In the genomic region with DNA sequence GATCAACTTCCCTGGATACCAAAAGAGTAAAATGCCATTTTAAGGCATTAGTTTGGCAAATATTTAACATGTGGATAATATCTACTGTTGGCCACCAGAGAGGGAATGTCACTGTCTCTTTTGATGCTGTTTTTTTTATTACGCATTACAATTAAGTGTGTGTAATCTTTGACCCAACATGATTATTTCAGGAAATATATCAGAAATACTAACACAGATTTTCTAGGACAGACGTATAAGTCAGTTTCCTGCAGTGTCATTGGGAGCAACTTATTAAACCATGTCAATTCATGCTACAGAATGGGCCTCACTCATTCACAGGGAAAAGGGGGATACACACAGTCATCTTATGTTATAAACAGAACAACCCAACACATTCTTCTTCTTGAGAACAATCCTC, we compare ENCODE assay signal across 34 cellular contexts.
"Had no signal": no experiment of that assay in that cellular context is flagged by ENCODE, and none has a peak within 500 bp of the region (broad histone marks: within the 10 kb centered on the region; RNA-seq: fewer than 3 reads in every experiment).

No MANE protein-coding gene starts in this region.

- H3K9me3 ChIP-seq: body of pancreas, breast epithelium had no signal

- H3K4me3 ChIP-seq: body of pancreas, breast epithelium had no signal

- H3K9me3 Mint-ChIP-seq: activated B cell treated with CpG ODN at 0.5 μM for 24 hours; activated CD4-positive, alpha-beta T cell treated with anti-CD3 and anti-CD28 coated beads, Interleukin-2, amount 10 ng/mL, durations not matched to agents 24 days and 14 days; activated naive CD4-positive, alpha-beta T cell treated with anti-CD3 and anti-CD28 coated beads, Interleukin-2, amount 50 U/mL, for 24 hours; activated T-helper 1 cell treated with anti-CD3 and anti-CD28 coated beads, Interleukin-12 subunit alpha, Interleukin-12 subunit beta, Interleukin-2, Interleukin-4 antibody, amounts not matched to agents 30 ng/mL and 10 ng/mL and 1 ng/mL, durations not matched to agents 14 hours and 24 hours and 36 hours; T-helper 1 cell treated with Interleukin-12 subunit alpha and Interleukin-12 subunit beta and Interleukin-4 antibody, amounts not matched to agents 30 μg/mL and 1 μg/mL, for 36 hours had no signal

- H3K4me1 ChIP-seq: body of pancreas, breast epithelium had no signal

- H3K27me3 ChIP-seq: body of pancreas, brain microvascular endothelial cell, breast epithelium had no signal

- H3K36me3 Mint-ChIP-seq: activated CD4-positive, alpha-beta memory T cell treated with anti-CD3 and anti-CD28 coated beads for 36 hours; activated naive CD4-positive, alpha-beta T cell treated with anti-CD3 and anti-CD28 coated beads, Interleukin-2, amount 50 U/mL, for 24 hours; activated naive CD8-positive, alpha-beta T cell; activated naive CD8-positive, alpha-beta T cell treated with anti-CD3 and anti-CD28 coated beads, Interleukin-2, amount 10 ng/mL, durations not matched to agents 7 days and 5 days had no signal

- H3K36me3 ChIP-seq: brain microvascular endothelial cell, breast epithelium had no signal

- H3K4me1 Mint-ChIP-seq: activated CD4-positive, alpha-beta T cell treated with anti-CD3 and anti-CD28 coated beads, Interleukin-2, amount 10 ng/mL, durations not matched to agents 24 days and 14 days; activated naive CD4-positive, alpha-beta T cell treated with anti-CD3 and anti-CD28 coated beads, Interleukin-2, amount 50 U/mL, for 24 hours; activated naive CD8-positive, alpha-beta T cell treated with anti-CD3 and anti-CD28 coated beads, Interleukin-2, amount 10 ng/mL, durations not matched to agents 7 days and 5 days; activated T-helper 17 cell treated with anti-CD3 and anti-CD28 coated beads, Interleukin-2, amount 50 U/mL, for 72 hours had no signal

- H3K27ac ChIP-seq: body of pancreas, brain microvascular endothelial cell, breast epithelium, VCaP had no signal

- DNase-seq: activated B cell treated with CpG ODN at 0.5 μM for 24 hours; activated CD4-positive, alpha-beta memory T cell treated with anti-CD3 and anti-CD28 coated beads for 36 hours; activated CD4-positive, alpha-beta T cell treated with anti-CD3 and anti-CD28 coated beads for 4 hours; activated CD4-positive, alpha-beta T cell treated with anti-CD3 and anti-CD28 coated beads, Interleukin-2, amount 10 ng/mL, durations not matched to agents 24 days and 14 days; activated CD4-positive, alpha-beta T cell treated with anti-CD3 and anti-CD28 coated beads, Interleukin-2, amount 50 U/mL, for 1 hour; activated CD4-positive, alpha-beta T cell treated with anti-CD3 and anti-CD28 coated beads, Interleukin-2, amount 50 U/mL, for 4 hours; activated CD4-positive, CD25-positive, alpha-beta regulatory T cell treated with anti-CD3 and anti-CD28 coated beads, Interleukin-2, amount 50 U/mL, for 72 hours; activated CD8-positive, alpha-beta memory T cell treated with anti-CD3 and anti-CD28 coated beads, Interleukin-2, amount 50 U/mL, for 4 hours; activated CD8-positive, alpha-beta T cell treated with anti-CD3 and anti-CD28 coated beads for 36 hours; activated effector memory CD4-positive, alpha-beta T cell treated with anti-CD3 and anti-CD28 coated beads, Interleukin-2, amount 50 U/mL, for 16 hours; activated gamma-delta T cell treated with Interleukin-2 at 50 U/mL for 16 hours; activated naive CD4-positive, alpha-beta T cell; activated naive CD4-positive, alpha-beta T cell treated with anti-CD3 and anti-CD28 coated beads for 36 hours; activated naive CD8-positive, alpha-beta T cell treated with anti-CD3 and anti-CD28 coated beads, Interleukin-2, amount 10 ng/mL, durations not matched to agents 7 days and 5 days; activated naive CD8-positive, alpha-beta T cell treated with anti-CD3 and anti-CD28 coated beads, Interleukin-2, amount 50 U/mL, for 24 hours; activated T-cell treated with anti-CD3 and anti-CD28 coated beads for 4 hours; activated T-cell treated with anti-CD3 and anti-CD28 coated beads, Interleukin-2, amount 50 U/mL, for 1 hour; activated T-cell treated with anti-CD3 and anti-CD28 coated beads, Interleukin-2, amount 50 U/mL, for 4 hours; activated T-cell treated with anti-CD3 and anti-CD28 coated beads, Interleukin-2, amount 50 U/mL, for 72 hours; aorta; body of pancreas; brain microvascular endothelial cell; central memory CD4-positive, alpha-beta T cell; T-helper 1 cell; T-helper 2 cell; T-helper 9 cell had no signal

- H3K4me3 Mint-ChIP-seq: activated B cell treated with CpG ODN at 0.5 μM for 24 hours; activated CD4-positive, alpha-beta memory T cell treated with anti-CD3 and anti-CD28 coated beads for 36 hours; activated CD4-positive, alpha-beta T cell treated with anti-CD3 and anti-CD28 coated beads, Interleukin-2, amount 10 ng/mL, durations not matched to agents 24 days and 14 days; activated CD8-positive, alpha-beta T cell treated with anti-CD3 and anti-CD28 coated beads for 36 hours; activated naive CD4-positive, alpha-beta T cell treated with anti-CD3 and anti-CD28 coated beads for 36 hours; activated naive CD4-positive, alpha-beta T cell treated with anti-CD3 and anti-CD28 coated beads, Interleukin-2, amount 50 U/mL, for 24 hours; activated naive CD8-positive, alpha-beta T cell; activated naive CD8-positive, alpha-beta T cell treated with anti-CD3 and anti-CD28 coated beads, Interleukin-2, amount 10 ng/mL, durations not matched to agents 7 days and 5 days; activated naive CD8-positive, alpha-beta T cell treated with anti-CD3 and anti-CD28 coated beads, Interleukin-2, amount 50 U/mL, for 24 hours; activated T-cell treated with anti-CD3 and anti-CD28 coated beads, Interleukin-2, amount 50 U/mL, for 4 hours; activated T-cell treated with anti-CD3 and anti-CD28 coated beads, Interleukin-2, amount 50 U/mL, for 72 hours; activated T-helper 1 cell treated with anti-CD3 and anti-CD28 coated beads, Interleukin-12 subunit alpha, Interleukin-12 subunit beta, Interleukin-2, Interleukin-4 antibody, amounts not matched to agents 30 ng/mL and 10 ng/mL and 1 ng/mL, durations not matched to agents 14 hours and 24 hours and 36 hours; activated T-helper 17 cell treated with anti-CD3 and anti-CD28 coated beads, Interleukin-2, amount 50 U/mL, for 72 hours; T-helper 1 cell treated with Interleukin-12 subunit alpha and Interleukin-12 subunit beta and Interleukin-4 antibody, amounts not matched to agents 30 μg/mL and 1 μg/mL, for 36 hours; T-helper 2 cell treated with Interferon-gamma antibody and Interleukin-4, amounts not matched to agents 5 μg/mL and 100 μg/mL, for 36 hours had no signal

- H3K27ac Mint-ChIP-seq: activated B cell treated with CpG ODN at 0.5 μM for 24 hours; activated CD4-positive, alpha-beta memory T cell treated with anti-CD3 and anti-CD28 coated beads for 36 hours; activated CD4-positive, alpha-beta T cell treated with anti-CD3 and anti-CD28 coated beads, Interleukin-2, amount 10 ng/mL, durations not matched to agents 24 days and 14 days; activated CD8-positive, alpha-beta T cell treated with anti-CD3 and anti-CD28 coated beads for 36 hours; activated naive CD4-positive, alpha-beta T cell treated with anti-CD3 and anti-CD28 coated beads for 36 hours; activated naive CD4-positive, alpha-beta T cell treated with anti-CD3 and anti-CD28 coated beads, Interleukin-2, amount 50 U/mL, for 24 hours; activated naive CD8-positive, alpha-beta T cell; activated naive CD8-positive, alpha-beta T cell treated with anti-CD3 and anti-CD28 coated beads, Interleukin-2, amount 10 ng/mL, durations not matched to agents 7 days and 5 days; activated naive CD8-positive, alpha-beta T cell treated with anti-CD3 and anti-CD28 coated beads, Interleukin-2, amount 50 U/mL, for 24 hours; activated T-cell treated with anti-CD3 and anti-CD28 coated beads, Interleukin-2, amount 50 U/mL, for 72 hours; activated T-helper 1 cell treated with anti-CD3 and anti-CD28 coated beads, Interleukin-12 subunit alpha, Interleukin-12 subunit beta, Interleukin-2, Interleukin-4 antibody, amounts not matched to agents 30 ng/mL and 10 ng/mL and 1 ng/mL, durations not matched to agents 14 hours and 24 hours and 36 hours; activated T-helper 17 cell treated with anti-CD3 and anti-CD28 coated beads, Interleukin-2, amount 50 U/mL, for 72 hours; T-helper 1 cell treated with Interleukin-12 subunit alpha and Interleukin-12 subunit beta and Interleukin-4 antibody, amounts not matched to agents 30 μg/mL and 1 μg/mL, for 36 hours; T-helper 2 cell treated with Interferon-gamma antibody and Interleukin-4, amounts not matched to agents 5 μg/mL and 100 μg/mL, for 36 hours had no signal

- H3K27me3 Mint-ChIP-seq: activated B cell treated with CpG ODN at 0.5 μM for 24 hours; activated CD4-positive, alpha-beta memory T cell treated with anti-CD3 and anti-CD28 coated beads for 36 hours; activated CD4-positive, alpha-beta T cell treated with anti-CD3 and anti-CD28 coated beads, Interleukin-2, amount 10 ng/mL, durations not matched to agents 24 days and 14 days; activated CD8-positive, alpha-beta T cell treated with anti-CD3 and anti-CD28 coated beads for 36 hours; activated naive CD4-positive, alpha-beta T cell treated with anti-CD3 and anti-CD28 coated beads, Interleukin-2, amount 50 U/mL, for 24 hours; activated naive CD8-positive, alpha-beta T cell; activated naive CD8-positive, alpha-beta T cell treated with anti-CD3 and anti-CD28 coated beads, Interleukin-2, amount 10 ng/mL, durations not matched to agents 7 days and 5 days; activated naive CD8-positive, alpha-beta T cell treated with anti-CD3 and anti-CD28 coated beads, Interleukin-2, amount 50 U/mL, for 24 hours; activated T-helper 17 cell treated with anti-CD3 and anti-CD28 coated beads, Interleukin-2, amount 50 U/mL, for 72 hours had no signal
